In the genomic region with DNA sequence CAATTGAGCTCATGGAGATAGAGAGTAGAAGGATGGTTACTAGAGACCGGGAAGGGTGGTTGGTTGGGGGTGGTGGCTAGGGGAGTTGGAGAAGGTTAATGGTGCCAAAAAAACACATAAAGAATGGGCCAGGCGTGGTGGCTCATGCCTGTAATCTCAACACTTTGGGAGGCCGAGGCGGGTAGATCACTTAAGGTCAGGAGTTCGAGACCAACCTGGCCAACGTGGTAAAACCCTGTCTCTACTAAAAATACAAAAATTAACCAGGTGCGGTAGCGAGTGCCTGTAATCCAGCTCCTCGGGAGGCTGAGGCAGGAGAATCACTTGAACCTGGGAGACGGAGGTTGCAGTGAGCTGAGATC, we compare ENCODE assay signal across 2 cellular contexts. TPM values are rescaled to one million over a fixed set of nuclear protein-coding genes. Genes with fewer than 3 reads are reported as not detected.
"Had no signal": no experiment of that assay in that cellular context is flagged by ENCODE, and none has a peak within 500 bp of the region (broad histone marks: within the 10 kb centered on the region; RNA-seq: fewer than 3 reads in every experiment).

No MANE protein-coding gene starts in this region.

RNA-seq across cellular contexts. Expression of a gene that starts 46.2 kb away (rescaled TPM):
- total RNA-seq: SJSA1 had no signal
- polyA plus RNA-seq: K562 had no signal
